In the genomic region with DNA sequence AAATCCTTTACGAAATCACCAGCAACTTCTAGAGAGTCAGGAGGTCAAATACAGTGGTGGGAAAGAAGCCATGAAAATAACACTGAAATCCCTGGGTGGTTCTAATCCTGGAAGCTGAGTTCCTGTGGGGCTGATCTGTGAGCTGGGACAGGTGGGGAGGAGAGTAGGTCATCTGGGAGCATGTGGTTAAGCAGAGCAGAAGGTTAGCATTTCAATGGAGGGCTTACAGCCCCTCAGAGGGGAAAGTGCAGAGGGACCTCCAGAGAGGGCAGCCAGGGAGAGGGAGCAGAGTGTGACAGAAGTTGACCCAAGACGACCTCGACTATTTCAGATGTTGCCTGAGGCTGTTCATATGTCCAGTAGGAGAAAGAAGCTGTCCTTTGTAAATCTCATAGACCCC, we compare ENCODE assay signal across 1 cellular context.
TF ChIP-seq lines count a peak whose summit lies in the region.

No MANE protein-coding gene starts in this region.

TF ChIP-seq in GM12878, 131 proteins besides CTCF, POLR2A, EP300 and RAD21:
- TF ChIP-seq ASH2L (IDR thresholded peaks at IDR 0.05; ENCODE audit: borderline replicate concordance, low read depth): no peak
- TF ChIP-seq, protein P1, sequence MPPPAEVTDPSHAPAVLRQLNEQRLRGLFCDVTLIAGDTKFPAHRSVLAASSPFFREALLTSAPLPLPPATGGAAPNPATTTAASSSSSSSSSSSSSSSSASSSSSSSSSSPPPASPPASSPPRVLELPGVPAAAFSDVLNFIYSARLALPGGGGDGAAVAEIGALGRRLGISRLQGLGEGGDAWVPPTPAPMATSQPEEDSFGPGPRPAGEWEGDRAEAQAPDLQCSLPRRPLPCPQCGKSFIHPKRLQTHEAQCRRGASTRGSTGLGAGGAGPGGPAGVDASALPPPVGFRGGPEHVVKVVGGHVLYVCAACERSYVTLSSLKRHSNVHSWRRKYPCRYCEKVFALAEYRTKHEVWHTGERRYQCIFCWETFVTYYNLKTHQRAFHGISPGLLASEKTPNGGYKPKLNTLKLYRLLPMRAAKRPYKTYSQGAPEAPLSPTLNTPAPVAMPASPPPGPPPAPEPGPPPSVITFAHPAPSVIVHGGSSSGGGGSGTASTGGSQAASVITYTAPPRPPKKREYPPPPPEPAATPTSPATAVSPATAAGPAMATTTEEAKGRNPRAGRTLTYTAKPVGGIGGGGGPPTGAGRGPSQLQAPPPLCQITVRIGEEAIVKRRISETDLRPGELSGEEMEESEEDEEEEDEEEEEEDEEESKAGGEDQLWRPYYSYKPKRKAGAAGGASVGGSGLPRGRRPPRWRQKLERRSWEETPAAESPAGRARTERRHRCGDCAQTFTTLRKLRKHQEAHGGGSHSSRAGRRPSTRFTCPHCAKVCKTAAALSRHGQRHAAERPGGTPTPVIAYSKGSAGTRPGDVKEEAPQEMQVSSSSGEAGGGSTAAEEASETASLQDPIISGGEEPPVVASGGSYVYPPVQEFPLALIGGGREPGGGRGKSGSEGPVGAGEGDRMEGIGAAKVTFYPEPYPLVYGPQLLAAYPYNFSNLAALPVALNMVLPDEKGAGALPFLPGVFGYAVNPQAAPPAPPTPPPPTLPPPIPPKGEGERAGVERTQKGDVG (CRISPR knock-in tag; IDR thresholded peaks at IDR 0.05): no peak
- TF ChIP-seq, protein P2, sequence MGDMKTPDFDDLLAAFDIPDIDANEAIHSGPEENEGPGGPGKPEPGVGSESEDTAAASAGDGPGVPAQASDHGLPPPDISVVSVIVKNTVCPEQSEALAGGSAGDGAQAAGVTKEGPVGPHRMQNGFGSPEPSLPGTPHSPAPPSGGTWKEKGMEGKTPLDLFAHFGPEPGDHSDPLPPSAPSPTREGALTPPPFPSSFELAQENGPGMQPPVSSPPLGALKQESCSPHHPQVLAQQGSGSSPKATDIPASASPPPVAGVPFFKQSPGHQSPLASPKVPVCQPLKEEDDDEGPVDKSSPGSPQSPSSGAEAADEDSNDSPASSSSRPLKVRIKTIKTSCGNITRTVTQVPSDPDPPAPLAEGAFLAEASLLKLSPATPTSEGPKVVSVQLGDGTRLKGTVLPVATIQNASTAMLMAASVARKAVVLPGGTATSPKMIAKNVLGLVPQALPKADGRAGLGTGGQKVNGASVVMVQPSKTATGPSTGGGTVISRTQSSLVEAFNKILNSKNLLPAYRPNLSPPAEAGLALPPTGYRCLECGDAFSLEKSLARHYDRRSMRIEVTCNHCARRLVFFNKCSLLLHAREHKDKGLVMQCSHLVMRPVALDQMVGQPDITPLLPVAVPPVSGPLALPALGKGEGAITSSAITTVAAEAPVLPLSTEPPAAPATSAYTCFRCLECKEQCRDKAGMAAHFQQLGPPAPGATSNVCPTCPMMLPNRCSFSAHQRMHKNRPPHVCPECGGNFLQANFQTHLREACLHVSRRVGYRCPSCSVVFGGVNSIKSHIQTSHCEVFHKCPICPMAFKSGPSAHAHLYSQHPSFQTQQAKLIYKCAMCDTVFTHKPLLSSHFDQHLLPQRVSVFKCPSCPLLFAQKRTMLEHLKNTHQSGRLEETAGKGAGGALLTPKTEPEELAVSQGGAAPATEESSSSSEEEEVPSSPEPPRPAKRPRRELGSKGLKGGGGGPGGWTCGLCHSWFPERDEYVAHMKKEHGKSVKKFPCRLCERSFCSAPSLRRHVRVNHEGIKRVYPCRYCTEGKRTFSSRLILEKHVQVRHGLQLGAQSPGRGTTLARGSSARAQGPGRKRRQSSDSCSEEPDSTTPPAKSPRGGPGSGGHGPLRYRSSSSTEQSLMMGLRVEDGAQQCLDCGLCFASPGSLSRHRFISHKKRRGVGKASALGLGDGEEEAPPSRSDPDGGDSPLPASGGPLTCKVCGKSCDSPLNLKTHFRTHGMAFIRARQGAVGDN (IDR thresholded peaks at IDR 0.05): no peak
- no peak for TF ChIP-seq IRF4 (IDR thresholded peaks at IDR 0.05; ENCODE audit: low read depth, low read length)
- TF ChIP-seq NFYA (IDR thresholded peaks at IDR 0.05; ENCODE audit: borderline replicate concordance, low read depth, low read length): no peak
- no peak for TF ChIP-seq MYC (IDR thresholded peaks at IDR 0.05; ENCODE audit: insufficient read depth, insufficient read length, insufficient replicate concordance, low read length, severe bottlenecking)
- TF ChIP-seq SIN3A (IDR thresholded peaks at IDR 0.05; ENCODE audit: low read depth, low read length): no peak
- TF ChIP-seq MTA2 (IDR thresholded peaks at IDR 0.05; ENCODE audit: low read depth): no peak
- TF ChIP-seq KAT2A (conservative IDR thresholded peaks at IDR 0.05; ENCODE audit: control insufficient read depth, low read depth, low read length): no peak
